ENCODE assay signal across 11 cellular contexts in the genomic region with DNA sequence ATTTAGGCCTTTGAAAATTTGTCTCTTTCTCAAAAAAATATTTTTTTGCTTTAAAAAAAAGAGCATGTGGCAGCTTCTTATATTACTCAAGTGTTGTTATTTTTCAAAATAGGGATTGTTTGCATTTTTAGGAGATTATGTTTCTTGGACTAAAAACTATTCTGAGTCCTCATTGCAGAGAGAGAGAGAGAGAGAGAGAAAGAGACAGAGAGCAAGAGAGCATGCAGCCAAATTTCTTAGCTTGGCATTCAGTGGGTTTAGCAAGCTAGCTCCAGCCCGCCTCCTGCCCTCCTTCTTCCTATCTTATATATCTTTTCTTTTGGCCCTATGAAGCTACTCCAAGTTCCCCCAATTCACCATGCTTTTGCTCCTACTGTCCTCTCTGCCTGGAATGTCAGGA. TPM values are rescaled to one million over a fixed set of nuclear protein-coding genes. Genes with fewer than 3 reads are reported as not detected.
"Had no signal": no experiment of that assay in that cellular context is flagged by ENCODE, and none has a peak within 500 bp of the region (broad histone marks: within the 10 kb centered on the region; RNA-seq: fewer than 3 reads in every experiment).

No MANE protein-coding gene starts in this region.

- H3K9me3 ChIP-seq: gastroesophageal sphincter, left ventricle myocardium inferior, pancreas, upper lobe of left lung had no signal

- H3K4me3 ChIP-seq: gastroesophageal sphincter, left ventricle myocardium inferior, pancreas, upper lobe of left lung had no signal

- H3K27me3 ChIP-seq: brain microvascular endothelial cell, gastroesophageal sphincter, pancreas, upper lobe of left lung had no signal

- H3K4me1 ChIP-seq: left ventricle myocardium inferior, pancreas had no signal

- H3K36me3 ChIP-seq: brain microvascular endothelial cell, gastroesophageal sphincter, left ventricle myocardium inferior, pancreas, upper lobe of left lung had no signal

- H3K27ac ChIP-seq: brain microvascular endothelial cell, gastroesophageal sphincter, left ventricle myocardium inferior, pancreas, upper lobe of left lung had no signal

- DNase-seq: activated effector memory CD4-positive, alpha-beta T cell treated with Interleukin-2 at 50 U/mL for 16 hours; activated T-cell treated with anti-CD3 and anti-CD28 coated beads, Interleukin-2, amount 50 U/mL, for 1 hour; amygdala; brain microvascular endothelial cell; left ventricle myocardium inferior; pancreas; small intestine; substantia nigra; upper lobe of left lung had no signal

RNA-seq across cellular contexts. Expression of a gene that starts 55.7 kb away (rescaled TPM):
- total RNA-seq: activated naive CD4-positive, alpha-beta T cell treated with anti-CD3 and anti-CD28 coated beads, Interleukin-2, amount 50 U/mL, for 72 hours had no signal
